12 cellular contexts compared by ENCODE assay signal in genomic region chr2:199851886-199852285, GRCh38. TPM values are rescaled to one million over a fixed set of nuclear protein-coding genes. Genes with fewer than 3 reads are reported as not detected.
DNase-seq lines count a peak whose midpoint lies in the region; ATAC-seq and TF ChIP-seq lines count a peak whose summit lies in the region.
"Had no signal": no experiment of that assay in that cellular context is flagged by ENCODE, and none has a peak within 500 bp of the region (broad histone marks: within the 10 kb centered on the region; RNA-seq: fewer than 3 reads in every experiment).

No MANE protein-coding gene starts in this region.

- 56 to 71% methylated on average over 2 of the region's 2 CpGs for WGBS in heart right ventricle, 2 donors

- H3K4me3 ChIP-seq in BLaER1 (no peak overlapping the region), Karpas-422 (ENCODE audit: low read length) (no peak overlapping the region), heart right ventricle (no peak overlapping the region)

- H3K27ac ChIP-seq in BLaER1 (no peak overlapping the region), Karpas-422 (ENCODE audit: low read length) (no peak overlapping the region), heart right ventricle (peak overlapping the region in 1 of 10 donors; percentile 82)

- ATAC-seq in GM19035 (IDR thresholded peaks at IDR 0.05; ENCODE audit: unreplicated experiment) = no peak
- ATAC-seq in heart right ventricle = no peak

- H3K79me2 ChIP-seq in Karpas-422 (ENCODE audit: low read length) = no peaks in the 10 kb centered on the region

- TF ChIP-seq CTCF in heart right ventricle (IDR thresholded peaks at IDR 0.05) = no peak

- H3K36me3 ChIP-seq in BLaER1 (no peaks in the 10 kb centered on the region), Karpas-422 (ENCODE audit: insufficient read depth, low read length) (no peaks in the 10 kb centered on the region), heart right ventricle (no peaks in the 10 kb centered on the region)

- no peak overlapping the region for H2AFZ ChIP-seq in Karpas-422 (ENCODE audit: low read length)

- no peaks in the 10 kb centered on the region for H3K9me3 ChIP-seq in BLaER1
- no peaks in the 10 kb centered on the region for H3K9me3 ChIP-seq in Karpas-422 (ENCODE audit: low read length)
- H3K9me3 ChIP-seq in heart right ventricle = no peaks in the 10 kb centered on the region

- H3K4me1 ChIP-seq in BLaER1 = no peaks in the 10 kb centered on the region; the same call in 1 of the 2 replicates
- peaks cover 18% of the 10 kb centered on the region for H3K4me1 ChIP-seq in Karpas-422 (ENCODE audit: low read length)
- H3K4me1 ChIP-seq in heart right ventricle = peaks cover 0 to 15% (median 4%) of the 10 kb centered on the region in 9 donors

- H3K27me3 ChIP-seq in BLaER1 (0 out of 2 replicates have a peak, but pooled peaks cover 3% of the 10 kb centered on the region), Karpas-422 (ENCODE audit: low read length) (no peaks in the 10 kb centered on the region), heart right ventricle (peaks cover 0 to 27% (median 0%) of the 10 kb centered on the region in 7 donors)

- no peaks in the 10 kb centered on the region for H3K9me2 ChIP-seq in Karpas-422 (replicated peaks; ENCODE audit: insufficient read depth, low read length)

- intact Hi-C loops in heart right ventricle (cut with DNase I) = loop anchor here in 1 of 10 donors (10.0 kb wide), 1 partner anchor 97 kb away; no protein-coding TSS in a partner anchor

- H4K20me1 ChIP-seq in BLaER1 (no peaks in the 10 kb centered on the region), Karpas-422 (ENCODE audit: insufficient read depth, low read depth, low read length) (no peaks in the 10 kb centered on the region)

- H3K4me2 ChIP-seq in BLaER1 = peak overlapping the region; percentile 94; the same call in 1 of the 2 replicates
- peak overlapping the region; percentile 86 for H3K4me2 ChIP-seq in Karpas-422 (ENCODE audit: low read depth, low read length, poor library complexity, severe bottlenecking)

- H3K9ac ChIP-seq in BLaER1 (no peak overlapping the region), Karpas-422 (ENCODE audit: low read length) (no peak overlapping the region)

- DNase-seq in Karpas-422 = no peak
- peak; percentile 59 to 92 for DNase-seq in NCI-H524 (lab: John Stamatoyannopoulos, UW)
- DNase-seq in cerebellum (ENCODE audit: low spot score) = peak; percentile 82
- DNase-seq in activated T-cell treated with anti-CD3 and anti-CD28 coated beads, Interleukin-2, amount 50 U/mL, for 1 hour = no peak
- no peak for DNase-seq in mucosa of gallbladder (ENCODE audit: low spot score)
- DNase-seq in heart right ventricle = no peak
- DNase-seq: activated CD4-positive, alpha-beta memory T cell treated with anti-CD3 and anti-CD28 coated beads, Interleukin-2, amount 10 ng/mL, durations not matched to agents 7 days and 5 days; cortex of kidney; natural killer cell; stimulated activated CD4-positive, alpha-beta T cell treated with anti-CD3 and anti-CD28 coated beads, Interleukin-15, amount 100 ng/mL, for 24 hours had no signal

RNA-seq across cellular contexts. Expression of gene FTCDNL1, which starts 0.9 kb away (rescaled TPM):
- total RNA-seq in Karpas-422 (2014; rRNA removed; shearing (Covaris generic); ENCODE audit: low replicate concordance) = 0.94 and 1.9 TPM in 2 replicates
- total RNA-seq in cerebellum (4.1 TPM), mucosa of gallbladder (3.1 TPM), heart right ventricle (1 to 10 TPM; 2.5 to 7.1 (median 4.8) TPM)
- polyA plus RNA-seq in heart right ventricle = under 1 TPM; 0.44 to 0.59 TPM

RNA-seq across cellular contexts. Expression of gene C2orf69, which starts 59.2 kb away (rescaled TPM):
- 14.3 and 21.1 TPM in 2 replicates for total RNA-seq in Karpas-422 (2014; rRNA removed; shearing (Covaris generic); ENCODE audit: low replicate concordance)
- total RNA-seq in cerebellum (20.7 TPM), mucosa of gallbladder (11.9 TPM), heart right ventricle (10 to 100 TPM in 3 of 10 donors, 1 to 10 TPM in 7; 7.0 to 11.4 (median 8.2) TPM)
- polyA plus RNA-seq in heart right ventricle = 1 to 10 TPM; 4.4 to 5.6 TPM

Comparison
In these comparisons a context has a peak if more than half of its experiments do, and no peak if none do; other contexts are left out.
1. DNase-seq: peak in NCI-H524 (2 of 2) and cerebellum (single experiment); none in Karpas-422 (single experiment), activated T-cell treated with anti-CD3 and anti-CD28 coated beads, Interleukin-2, amount 50 U/mL, for 1 hour (single experiment), mucosa of gallbladder (single experiment) and heart right ventricle (0 of 2).